9 cellular contexts compared by ENCODE assay signal in the genomic region with DNA sequence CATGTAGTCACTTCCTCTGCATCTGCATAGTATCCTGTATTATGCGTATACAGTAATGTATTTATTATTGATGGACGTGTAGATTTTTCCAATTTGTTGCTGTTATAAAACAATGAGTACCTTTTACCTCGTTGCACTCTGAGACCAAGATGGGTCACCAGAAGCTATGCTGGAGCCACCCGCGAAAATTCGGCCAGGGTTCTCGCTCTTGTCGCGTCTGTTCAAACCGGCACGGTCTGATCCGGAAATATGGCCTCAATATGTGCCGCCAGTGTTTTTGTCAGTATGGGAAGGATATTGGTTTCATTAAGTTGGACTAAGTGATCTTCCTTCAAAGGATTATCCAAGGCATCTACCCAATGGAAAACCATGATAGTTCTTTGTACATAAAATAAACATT. TPM values are rescaled to one million over a fixed set of nuclear protein-coding genes. Genes with fewer than 3 reads are reported as not detected.
A peak's percentile ranks its signal among the peaks of the same experiment; 100 is the strongest.
DNase-seq lines count a peak whose midpoint lies in the region; ATAC-seq, FAIRE-seq and TF ChIP-seq lines count a peak whose summit lies in the region.
"Had no signal": no experiment of that assay in that cellular context is flagged by ENCODE, and none has a peak within 500 bp of the region (broad histone marks: within the 10 kb centered on the region; RNA-seq: fewer than 3 reads in every experiment).

No MANE protein-coding gene starts in this region.

- H3K27me3 Mint-ChIP-seq in activated naive CD4-positive, alpha-beta T cell treated with anti-CD3 and anti-CD28 coated beads, Interleukin-2, amount 50 U/mL, for 24 hours, result no peaks in the 10 kb centered on the region
- H3K27me3 Mint-ChIP-seq in type B pancreatic cell, result no peaks in the 10 kb centered on the region

- no peaks in the 10 kb centered on the region; a peak in 1 of 5 replicates for H3K27me3 ChIP-seq in HepG2 (ENCODE audit: control insufficient read depth in 1 of 2, insufficient read depth in 2 of 2, low read length in 2 of 2)

- H2AFZ ChIP-seq in HepG2 (ENCODE audit: low read length), result no peak overlapping the region

- H3K4me1 ChIP-seq in HepG2 (ENCODE audit: insufficient read depth, low read length), result peaks cover 46% of the 10 kb centered on the region

- FAIRE-seq in HepG2 (lab: Jason Lieb, UNC), result no peak

- no peak for TF ChIP-seq RAD21 in HepG2 (CRISPR knock-in tag; IDR thresholded peaks at IDR 0.05)

- no peak for TF ChIP-seq POLR2A in HepG2 (IDR thresholded peaks at IDR 0.05; ENCODE audit: insufficient read depth in 1 of 2, low read depth in 2 of 2, low read length in 2 of 2)

- TF ChIP-seq EP300 in HepG2 (IDR thresholded peaks at IDR 0.05; ENCODE audit: low read depth in 2 of 2, low read length in 2 of 2) (no peak), HepG2 (CRISPR knock-in tag; IDR thresholded peaks at IDR 0.05; ENCODE audit: borderline replicate concordance) (no peak)

- WGBS in HepG2 (ENCODE audit: low lambda C conversion rate), result under 1% methylated on average over 13 of the region's 13 CpGs

- intact Hi-C loops in HepG2 (cut with micrococcal nuclease; ENCODE audit: unreplicated experiment), result no loop called here

- H3K4me1 Mint-ChIP-seq in activated naive CD4-positive, alpha-beta T cell treated with anti-CD3 and anti-CD28 coated beads, Interleukin-2, amount 50 U/mL, for 24 hours, result peaks cover 62% of the 10 kb centered on the region
- H3K4me1 Mint-ChIP-seq in type B pancreatic cell (ENCODE audit: unreplicated experiment), result peaks cover 35% of the 10 kb centered on the region

- H3K27ac Mint-ChIP-seq in activated naive CD4-positive, alpha-beta T cell treated with anti-CD3 and anti-CD28 coated beads, Interleukin-2, amount 50 U/mL, for 24 hours, result peak overlapping the region; percentile 56
- peak overlapping the region; percentile 97 to 99 for H3K27ac Mint-ChIP-seq in activated naive CD4-positive, alpha-beta T cell treated with anti-CD3 and anti-CD28 coated beads, Interleukin-2, amount 50 U/mL, for 72 hours
- H3K27ac Mint-ChIP-seq in type B pancreatic cell, result peak overlapping the region; percentile 97

- peak overlapping the region; percentile 98 for H3K4me3 Mint-ChIP-seq in activated naive CD4-positive, alpha-beta T cell treated with anti-CD3 and anti-CD28 coated beads, Interleukin-2, amount 50 U/mL, for 24 hours
- H3K4me3 Mint-ChIP-seq in type B pancreatic cell, result peak overlapping the region; percentile 100

- peaks cover 7% of the 10 kb centered on the region; the same call in 1 of the 2 replicates for H4K20me1 ChIP-seq in HepG2 (ENCODE audit: insufficient read depth, low read length)

- ATAC-seq in activated naive CD4-positive, alpha-beta T cell treated with anti-CD3 and anti-CD28 coated beads, Interleukin-2, amount 50 U/mL, for 72 hours, result no peak
- ATAC-seq in HepG2 (no peak), HG03342 (IDR thresholded peaks at IDR 0.05; ENCODE audit: unreplicated experiment) (no peak)

- H3K4me2 ChIP-seq in HepG2 (ENCODE audit: low read depth, low read length), result peak overlapping the region; percentile 88

- DNase-seq in activated naive CD4-positive, alpha-beta T cell treated with anti-CD3 and anti-CD28 coated beads, Interleukin-2, amount 50 U/mL, for 16 hours, result no peak
- DNase-seq in activated naive CD4-positive, alpha-beta T cell treated with anti-CD3 and anti-CD28 coated beads, Interleukin-2, amount 50 U/mL, for 72 hours (ENCODE audit: low spot score in 2 of 2), result no peak
- DNase-seq in HepG2 (ENCODE audit: low spot score), result no peak
- no peak for DNase-seq in type B pancreatic cell (ENCODE audit: extremely low spot score, unreplicated experiment)
- DNase-seq in NCI-H2171 (lab: John Stamatoyannopoulos, UW), result no peak
- DNase-seq in NCI-H187 (lab: John Stamatoyannopoulos, UW), result no peak
- DNase-seq: activated CD4-positive, alpha-beta T cell treated with anti-CD3 and anti-CD28 coated beads for 1 hour had no signal

- peaks cover 70% of the 10 kb centered on the region for H3K79me2 ChIP-seq in HepG2 (ENCODE audit: insufficient read depth, low read length)

- H3K36me3 Mint-ChIP-seq in activated naive CD4-positive, alpha-beta T cell treated with anti-CD3 and anti-CD28 coated beads, Interleukin-2, amount 50 U/mL, for 24 hours, result peaks cover 14% of the 10 kb centered on the region
- peaks cover 31 to 43% of the 10 kb centered on the region in 2 donors for H3K36me3 Mint-ChIP-seq in activated naive CD4-positive, alpha-beta T cell treated with anti-CD3 and anti-CD28 coated beads, Interleukin-2, amount 50 U/mL, for 72 hours
- H3K36me3 Mint-ChIP-seq in type B pancreatic cell, result peaks cover 3% of the 10 kb centered on the region

- in situ Hi-C loops in HepG2 (cut with HindIII; ENCODE audit: extremely low pct_ligation_motif_present, low pct_unique_long_range_greater_than_20kb), result loop anchor here (10.0 kb wide), 1 partner anchor 56 kb away; no protein-coding TSS in a partner anchor

- BruUV-seq in HepG2 (replicated peaks; lab: Mats Ljungman, UMichigan), result no TSS peak

- CTCF ChIA-PET in HepG2 (lab: Yijun Ruan, JAX; ENCODE audit: low intra/inter-chr PET ratio, low total read pairs), result no interaction called here

- no peak overlapping the region for H3K27ac ChIP-seq in HepG2 (ENCODE audit: extremely low read length, insufficient read depth, low read length)

- no peaks in the 10 kb centered on the region for H3K9me3 ChIP-seq in HepG2 (ENCODE audit: low read length)

- H3K36me3 ChIP-seq in HepG2 (replicated peaks in 1 of 2; ENCODE audit: control insufficient read depth in 1 of 2, insufficient read depth in 2 of 2, low read length in 2 of 2), result peaks cover 2 to 14% of the 10 kb centered on the region in 2 experiments; a peak in 3 of 5 replicates

- TF ChIP-seq CTCF in HepG2 (CRISPR knock-in tag; IDR thresholded peaks at IDR 0.05), result no peak
- no peak for TF ChIP-seq CTCF in type B pancreatic cell (conservative IDR thresholded peaks at IDR 0.05)

- H3K9me3 Mint-ChIP-seq in activated naive CD4-positive, alpha-beta T cell treated with anti-CD3 and anti-CD28 coated beads, Interleukin-2, amount 50 U/mL, for 24 hours, result no peaks in the 10 kb centered on the region
- H3K9me3 Mint-ChIP-seq in activated naive CD4-positive, alpha-beta T cell treated with anti-CD3 and anti-CD28 coated beads, Interleukin-2, amount 50 U/mL, for 72 hours, result no peaks in the 10 kb centered on the region
- H3K9me3 Mint-ChIP-seq in type B pancreatic cell, result no peaks in the 10 kb centered on the region

- POLR2A ChIA-PET in HepG2 (lab: Yijun Ruan, JAX), result interaction anchor here (0.8 to 1.4 kb wide), 2 partner anchors 43 to 58 kb away, joined by 3 to 13 read pairs; no protein-coding TSS in a partner anchor

- H3K4me3 ChIP-seq in HepG2 (replicated peaks in 1 of 3; ENCODE audit: insufficient read depth in 1 of 3, low read depth in 2 of 3, low read length in 3 of 3), result peak overlapping the region; percentile 82 to 99 (median 96)

- peak overlapping the region; percentile 94 for H3K9ac ChIP-seq in HepG2 (ENCODE audit: insufficient read depth, low read depth, low read length)

RNA-seq across cellular contexts. Expression of a gene that starts 1.0 kb away (rescaled TPM):
- 100 to 1,000 TPM; 121 to 138 TPM for total RNA-seq in activated naive CD4-positive, alpha-beta T cell treated with anti-CD3 and anti-CD28 coated beads, Interleukin-2, amount 50 U/mL, for 72 hours
- total RNA-seq in HepG2 (2016; rRNA removed; fragmentation: Illumina TruSeq; extraction: Trizol) (181 and 288 TPM in 2 replicates), type B pancreatic cell (ENCODE audit: low replicate concordance) (108 and 109 TPM in 2 replicates)
- 22.7 and 25.6 TPM in 2 replicates for total RNA-seq in HepG2 (2016; cell fraction: cytosol; rRNA removed; fragmentation: Illumina TruSeq; extraction: Trizol; ENCODE audit: low read depth)
- total RNA-seq in HepG2 (2016; cell fraction: insoluble cytoplasmic fraction; rRNA removed; fragmentation: Illumina TruSeq; extraction: Trizol), result 191 and 295 TPM in 2 replicates
- total RNA-seq in HepG2 (2016; cell fraction: membrane; rRNA removed; fragmentation: Illumina TruSeq; extraction: Trizol), result 36.5 and 44.0 TPM in 2 replicates
- total RNA-seq in HepG2 (2016; cell fraction: nucleus; rRNA removed; fragmentation: Illumina TruSeq; extraction: Trizol), result 73.2 and 83.1 TPM in 2 replicates
- polyA plus RNA-seq in HepG2 (2011; rRNA removed), result 70.3 and 89.9 TPM in 2 replicates
- 53.2 and 76.5 TPM in 2 replicates for polyA plus RNA-seq in HepG2 (2011; cell fraction: cytosol; rRNA removed)
- polyA plus RNA-seq in HepG2 (2011; cell fraction: nucleus; rRNA removed), result 35.8 and 47.8 TPM in 2 replicates
- 100 and 112 TPM in 2 replicates for polyA plus RNA-seq in HepG2 (2012)
- 21.0 and 23.6 TPM in 2 replicates for polyA plus RNA-seq in HepG2 (2016; cell fraction: cytosol; fragmentation: Illumina TruSeq; extraction: Trizol; ENCODE audit: low read depth)
- polyA plus RNA-seq in HepG2 (2016; cell fraction: insoluble cytoplasmic fraction; fragmentation: Illumina TruSeq; extraction: Trizol; ENCODE audit: low read depth), result 244 and 257 TPM in 2 replicates
- 23.1 and 25.0 TPM in 2 replicates for polyA plus RNA-seq in HepG2 (2016; cell fraction: membrane; fragmentation: Illumina TruSeq; extraction: Trizol; ENCODE audit: low read depth)
- polyA plus RNA-seq in HepG2 (2016; cell fraction: nucleus; fragmentation: Illumina TruSeq; extraction: Trizol; ENCODE audit: insufficient read depth, low read depth), result 89.9 and 94.6 TPM in 2 replicates
- 20.2 and 53.5 TPM in 2 replicates for polyA minus RNA-seq in HepG2 (2011; rRNA and poly(A)+ RNA removed; ENCODE audit: low replicate concordance)
- polyA minus RNA-seq in HepG2 (2011; cell fraction: cytosol; rRNA and poly(A)+ RNA removed), result 39.5 and 47.1 TPM in 2 replicates
- 21.0 and 44.4 TPM in 2 replicates for polyA minus RNA-seq in HepG2 (2011; cell fraction: nucleus; rRNA and poly(A)+ RNA removed)

RNA-seq across cellular contexts. Expression of a gene that starts 3.9 kb away (rescaled TPM):
- total RNA-seq in activated naive CD4-positive, alpha-beta T cell treated with anti-CD3 and anti-CD28 coated beads, Interleukin-2, amount 50 U/mL, for 72 hours, result 10 to 100 TPM; 37.6 to 39.4 TPM
- 42.0 and 53.6 TPM in 2 replicates for total RNA-seq in HepG2 (2016; rRNA removed; fragmentation: Illumina TruSeq; extraction: Trizol)
- 14.7 and 15.7 TPM in 2 replicates for total RNA-seq in HepG2 (2016; cell fraction: cytosol; rRNA removed; fragmentation: Illumina TruSeq; extraction: Trizol; ENCODE audit: low read depth)
- total RNA-seq in HepG2 (2016; cell fraction: insoluble cytoplasmic fraction; rRNA removed; fragmentation: Illumina TruSeq; extraction: Trizol), result 39.8 and 50.1 TPM in 2 replicates
- total RNA-seq in HepG2 (2016; cell fraction: membrane; rRNA removed; fragmentation: Illumina TruSeq; extraction: Trizol), result 18.1 and 18.7 TPM in 2 replicates
- 41.0 and 44.1 TPM in 2 replicates for total RNA-seq in HepG2 (2016; cell fraction: nucleus; rRNA removed; fragmentation: Illumina TruSeq; extraction: Trizol)
- 14.7 and 19.6 TPM in 2 replicates for polyA plus RNA-seq in HepG2 (2011; rRNA removed)
- 6.1 and 6.3 TPM in 2 replicates for polyA plus RNA-seq in HepG2 (2011; cell fraction: cytosol; rRNA removed)
- polyA plus RNA-seq in HepG2 (2011; cell fraction: nucleus; rRNA removed), result 35.1 and 47.5 TPM in 2 replicates
- polyA plus RNA-seq in HepG2 (2012), result 19.1 and 25.9 TPM in 2 replicates
- 9.5 and 9.9 TPM in 2 replicates for polyA plus RNA-seq in HepG2 (2016; cell fraction: cytosol; fragmentation: Illumina TruSeq; extraction: Trizol; ENCODE audit: low read depth)
- 69.1 and 73.1 TPM in 2 replicates for polyA plus RNA-seq in HepG2 (2016; cell fraction: insoluble cytoplasmic fraction; fragmentation: Illumina TruSeq; extraction: Trizol; ENCODE audit: low read depth)
- polyA plus RNA-seq in HepG2 (2016; cell fraction: membrane; fragmentation: Illumina TruSeq; extraction: Trizol; ENCODE audit: low read depth), result 13.0 and 14.9 TPM in 2 replicates
- 104 and 106 TPM in 2 replicates for polyA plus RNA-seq in HepG2 (2016; cell fraction: nucleus; fragmentation: Illumina TruSeq; extraction: Trizol; ENCODE audit: insufficient read depth, low read depth)
- 5.8 and 6.9 TPM in 2 replicates for polyA minus RNA-seq in HepG2 (2011; rRNA and poly(A)+ RNA removed; ENCODE audit: low replicate concordance)
- 3.5 and 4.3 TPM in 2 replicates for polyA minus RNA-seq in HepG2 (2011; cell fraction: cytosol; rRNA and poly(A)+ RNA removed)
- polyA minus RNA-seq in HepG2 (2011; cell fraction: nucleus; rRNA and poly(A)+ RNA removed), result 37.7 and 43.9 TPM in 2 replicates
- 28.2 and 29.9 TPM in 2 replicates for total RNA-seq in type B pancreatic cell (ENCODE audit: low replicate concordance)

RNA-seq across cellular contexts. Expression of a gene that starts 51.2 kb away (rescaled TPM):
- 10 to 100 TPM; 94.8 to 95.5 TPM for total RNA-seq in activated naive CD4-positive, alpha-beta T cell treated with anti-CD3 and anti-CD28 coated beads, Interleukin-2, amount 50 U/mL, for 72 hours
- 75.9 and 80.8 TPM in 2 replicates for total RNA-seq in HepG2 (2016; rRNA removed; fragmentation: Illumina TruSeq; extraction: Trizol)
- total RNA-seq in HepG2 (2016; cell fraction: cytosol; rRNA removed; fragmentation: Illumina TruSeq; extraction: Trizol; ENCODE audit: low read depth), result 10.3 and 10.9 TPM in 2 replicates
- total RNA-seq in HepG2 (2016; cell fraction: insoluble cytoplasmic fraction; rRNA removed; fragmentation: Illumina TruSeq; extraction: Trizol), result 74.2 and 81.6 TPM in 2 replicates
- 24.9 and 31.0 TPM in 2 replicates for total RNA-seq in HepG2 (2016; cell fraction: membrane; rRNA removed; fragmentation: Illumina TruSeq; extraction: Trizol)
- 60.5 and 65.2 TPM in 2 replicates for total RNA-seq in HepG2 (2016; cell fraction: nucleus; rRNA removed; fragmentation: Illumina TruSeq; extraction: Trizol)
- 94.2 and 124 TPM in 2 replicates for polyA plus RNA-seq in HepG2 (2011; rRNA removed)
- 64.0 and 87.7 TPM in 2 replicates for polyA plus RNA-seq in HepG2 (2011; cell fraction: cytosol; rRNA removed)
- polyA plus RNA-seq in HepG2 (2011; cell fraction: nucleus; rRNA removed), result 124 and 132 TPM in 2 replicates
- 83.3 and 103 TPM in 2 replicates for polyA plus RNA-seq in HepG2 (2012)
- polyA plus RNA-seq in HepG2 (2016; cell fraction: cytosol; fragmentation: Illumina TruSeq; extraction: Trizol; ENCODE audit: low read depth), result 11.4 and 12.8 TPM in 2 replicates
- polyA plus RNA-seq in HepG2 (2016; cell fraction: insoluble cytoplasmic fraction; fragmentation: Illumina TruSeq; extraction: Trizol; ENCODE audit: low read depth), result 71.3 and 72.3 TPM in 2 replicates
- polyA plus RNA-seq in HepG2 (2016; cell fraction: membrane; fragmentation: Illumina TruSeq; extraction: Trizol; ENCODE audit: low read depth), result 19.0 and 23.5 TPM in 2 replicates
- polyA plus RNA-seq in HepG2 (2016; cell fraction: nucleus; fragmentation: Illumina TruSeq; extraction: Trizol; ENCODE audit: insufficient read depth, low read depth), result 114 and 128 TPM in 2 replicates
- 21.2 and 28.8 TPM in 2 replicates for polyA minus RNA-seq in HepG2 (2011; rRNA and poly(A)+ RNA removed; ENCODE audit: low replicate concordance)
- 41.1 and 42.2 TPM in 2 replicates for polyA minus RNA-seq in HepG2 (2011; cell fraction: cytosol; rRNA and poly(A)+ RNA removed)
- 51.8 and 58.2 TPM in 2 replicates for polyA minus RNA-seq in HepG2 (2011; cell fraction: nucleus; rRNA and poly(A)+ RNA removed)
- total RNA-seq in type B pancreatic cell (ENCODE audit: low replicate concordance), result 70.8 and 72.0 TPM in 2 replicates
